In the genomic region with DNA sequence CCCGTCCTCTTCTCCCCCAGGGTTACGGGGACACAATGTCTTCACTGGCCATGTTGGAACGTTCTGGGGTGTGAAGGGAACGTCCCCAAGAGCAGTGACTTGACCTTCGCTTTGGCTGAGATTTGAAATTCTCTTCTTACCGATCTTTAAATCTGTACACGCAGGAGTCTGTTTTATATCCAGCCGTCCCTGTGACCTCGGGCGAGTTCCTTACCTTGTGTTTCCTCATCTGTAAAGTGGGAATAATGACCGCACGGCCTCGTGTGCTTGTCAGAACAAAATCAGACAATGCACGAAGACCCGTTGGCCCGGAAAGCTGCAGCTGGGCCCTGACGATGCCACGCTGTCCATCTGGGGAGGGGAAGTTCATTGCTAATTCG, we compare ENCODE assay signal across 13 cellular contexts.
DNase-seq lines count a peak whose midpoint lies in the region; ATAC-seq and TF ChIP-seq lines count a peak whose summit lies in the region.
"Had no signal": no experiment of that assay in that cellular context is flagged by ENCODE, and none has a peak within 500 bp of the region (broad histone marks: within the 10 kb centered on the region; RNA-seq: fewer than 3 reads in every experiment).

No MANE protein-coding gene starts in this region.

- no peak overlapping the region for H3K4me2 ChIP-seq in H9 (ENCODE audit: insufficient read depth, insufficient read length, low read length)
- no peak overlapping the region for H3K4me2 ChIP-seq in parathyroid adenoma (ENCODE audit: low read length)

- no peak overlapping the region for H3K4me3 Mint-ChIP-seq in H9
- no peak overlapping the region for H3K4me3 Mint-ChIP-seq in WTC11

- no peak overlapping the region for H2AK5ac ChIP-seq in H9 (ENCODE audit: insufficient read length, low read length)

- H3K9me3 Mint-ChIP-seq in H9 (no peaks in the 10 kb centered on the region), WTC11 (0 out of 2 replicates have a peak, but pooled peaks cover 4% of the 10 kb centered on the region)

- peaks cover 72 to 77% of the 10 kb centered on the region in 2 experiments for H3K4me1 Mint-ChIP-seq in H9
- H3K4me1 Mint-ChIP-seq in WTC11, result peaks cover 50% of the 10 kb centered on the region

- no peak overlapping the region for H2BK120ac ChIP-seq in H9 (ENCODE audit: low read depth, low read length, poor library complexity, severe bottlenecking)

- H2BK20ac ChIP-seq in H9 (ENCODE audit: low read depth, low read length, poor library complexity, severe bottlenecking), result no peak overlapping the region

- H3K9me3 ChIP-seq in H9 (ENCODE audit: control insufficient read depth, low read depth, low read length) (no peaks in the 10 kb centered on the region), lower lobe of right lung (no peaks in the 10 kb centered on the region), parathyroid adenoma (ENCODE audit: control insufficient read depth, low read length) (no peaks in the 10 kb centered on the region)
- H3K9me3 ChIP-seq: BE2C, MG63, SJSA1 had no signal

- H3K27ac ChIP-seq in H9 (ENCODE audit: insufficient read length, low read depth, low read length) (no peak overlapping the region), lower lobe of right lung (peak overlapping the region; percentile 46), parathyroid adenoma (peak overlapping the region; percentile 32)
- H3K27ac ChIP-seq: SJSA1 had no signal

- H3K27me3 Mint-ChIP-seq in H9 (ENCODE audit: low read depth) (peaks cover 6% of the 10 kb centered on the region), WTC11 (ENCODE audit: low read depth) (peaks cover 4% of the 10 kb centered on the region; the same call in 1 of the 2 replicates)

- H4K91ac ChIP-seq in H9 (ENCODE audit: insufficient read length, low read depth, low read length), result no peak overlapping the region

- H3K56ac ChIP-seq in H9 (ENCODE audit: insufficient read length, low read depth, low read length), result no peak overlapping the region

- intact Hi-C loops in lower lobe of right lung (cut with DNase I), result no loop called here

- H3K36me3 Mint-ChIP-seq in H9 (ENCODE audit: insufficient read depth in 1 of 3, low read depth in 3 of 3) (no peaks in the 10 kb centered on the region), WTC11 (no peaks in the 10 kb centered on the region)

- H2BK5ac ChIP-seq in H9 (ENCODE audit: insufficient read length, low read length), result no peak overlapping the region

- H3K27ac Mint-ChIP-seq in H9 (peak overlapping the region in 2 of 3 experiments; percentile 34 to 77; a peak in 3 of 7 replicates), WTC11 (peak overlapping the region; percentile 33; the same call in 1 of the 2 replicates)

- H2AFZ ChIP-seq in H9 (ENCODE audit: low read length) (no peak overlapping the region), parathyroid adenoma (no peak overlapping the region)

- no peak overlapping the region for H3K23ac ChIP-seq in H9 (ENCODE audit: insufficient read length, low read depth, low read length)

- H3K23me2 ChIP-seq in H9 (ENCODE audit: insufficient read length, low read depth, low read length, poor library complexity, severe bottlenecking), result no peaks in the 10 kb centered on the region

- POLR2A ChIA-PET in WTC11 (lab: Charles Lee), result no interaction called here

- no peak overlapping the region for H3K4ac ChIP-seq in H9 (ENCODE audit: low read depth, low read length)

- H3K4me1 ChIP-seq in H9 (ENCODE audit: insufficient read depth, low read length) (no peaks in the 10 kb centered on the region), lower lobe of right lung (peaks cover 3% of the 10 kb centered on the region), parathyroid adenoma (no peaks in the 10 kb centered on the region)
- H3K4me1 ChIP-seq: SJSA1 had no signal

- no peaks in the 10 kb centered on the region for H4K20me1 ChIP-seq in H9 (ENCODE audit: control insufficient read depth, insufficient read depth, insufficient read length)

- TF ChIP-seq CTCF in H9 (conservative IDR thresholded peaks at IDR 0.05) (no peak), WTC11 (IDR thresholded peaks at IDR 0.05) (no peak), lower lobe of right lung (IDR thresholded peaks at IDR 0.05) (no peak), parathyroid adenoma (IDR thresholded peaks at IDR 0.05) (no peak)

- H3K14ac ChIP-seq in H9 (ENCODE audit: insufficient read depth, low read length), result peak overlapping the region; percentile 59; the same call in 1 of the 2 replicates

- no peak overlapping the region for H3K9ac ChIP-seq in H9 (ENCODE audit: extremely low read depth, insufficient read length, low read length)
- H3K9ac ChIP-seq in parathyroid adenoma, result no peak overlapping the region

- no peak overlapping the region for H4K8ac ChIP-seq in H9 (replicated peaks; ENCODE audit: insufficient read length, low read depth, low read length)

- no peaks in the 10 kb centered on the region for H3K79me1 ChIP-seq in H9 (ENCODE audit: insufficient read depth, low read depth, low read length, poor library complexity, severe bottlenecking)

- ATAC-seq in WTC11, result no peak
- ATAC-seq in lower lobe of right lung, result no peak

- H3K36me3 ChIP-seq in lower lobe of right lung (no peaks in the 10 kb centered on the region), parathyroid adenoma (ENCODE audit: control insufficient read depth, insufficient read depth, low read length) (no peaks in the 10 kb centered on the region)
- H3K36me3 ChIP-seq: BE2C, MG63, SJSA1 had no signal

- no peak overlapping the region for H2BK15ac ChIP-seq in H9 (ENCODE audit: low read depth, low read length)

- H3K79me2 ChIP-seq in H9 (ENCODE audit: insufficient read depth, low read length) (no peaks in the 10 kb centered on the region), parathyroid adenoma (no peaks in the 10 kb centered on the region)

- no CpG with 5 or more reads among the region's 19 CpGs for WGBS in H9 (ENCODE audit: extremely low coverage, insufficient read length, low lambda C conversion rate)

- H2BK12ac ChIP-seq in H9 (ENCODE audit: insufficient read length, low read depth, low read length), result no peak overlapping the region

- DNase-seq in H9 (no peak), WTC11 (ENCODE audit: low spot score) (no peak), lower lobe of right lung (no peak), NCI-H82 (lab: John Stamatoyannopoulos, UW) (no peak), globus pallidus (ENCODE audit: low spot score) (no peak), HuH-7 (ENCODE audit: low spot score) (no peak)
- no peak for DNase-seq in stimulated activated CD4-positive, alpha-beta T cell treated with anti-CD3 and anti-CD28 coated beads, Interleukin-4, amount 100 ng/mL, for 1 hour
- DNase-seq: BE2C, NCI-H1694 treated with DMSO at 0.1 percent for 48 hours, RPMI8226 had no signal

- CTCF ChIA-PET in WTC11 (lab: Charles Lee), result interaction anchor here (0.9 to 1.5 kb wide), 6 partner anchors 15 to 247 kb away, joined by 3 to 11 read pairs (median 4); no protein-coding TSS in a partner anchor

- no peak overlapping the region for H3T11ph ChIP-seq in H9 (ENCODE audit: low read length)

- H3K4me3 ChIP-seq in lower lobe of right lung, result no peak overlapping the region
- H3K4me3 ChIP-seq in parathyroid adenoma (ENCODE audit: low read depth, low read length), result no peak overlapping the region
- H3K4me3 ChIP-seq: MG63, SJSA1 had no signal

- H3K18ac ChIP-seq in H9 (ENCODE audit: insufficient read length, low read depth, low read length), result peak overlapping the region; percentile 65

- H3K27me3 ChIP-seq in H9 (ENCODE audit: insufficient read depth, low read length) (no peaks in the 10 kb centered on the region), lower lobe of right lung (ENCODE audit: low read depth) (peaks cover 9% of the 10 kb centered on the region), parathyroid adenoma (ENCODE audit: control insufficient read depth, insufficient read depth, low read length) (no peaks in the 10 kb centered on the region)
- H3K27me3 ChIP-seq: BE2C had no signal

- H4K5ac ChIP-seq in H9 (ENCODE audit: insufficient read length, low read depth, low read length), result no peak overlapping the region

TF ChIP-seq in WTC11, 78 proteins besides CTCF, POLR2A, EP300 and RAD21:
- TF ChIP-seq FOXP1 (CRISPR knock-in tag; IDR thresholded peaks at IDR 0.05; ENCODE audit: borderline replicate concordance) (no peak), MXD4 (CRISPR knock-in tag; IDR thresholded peaks at IDR 0.05; ENCODE audit: borderline replicate concordance) (no peak), ZNF423 (CRISPR knock-in tag; IDR thresholded peaks at IDR 0.05) (no peak), TEAD1 (CRISPR knock-in tag; IDR thresholded peaks at IDR 0.05) (no peak)
- TF ChIP-seq, protein P1, sequence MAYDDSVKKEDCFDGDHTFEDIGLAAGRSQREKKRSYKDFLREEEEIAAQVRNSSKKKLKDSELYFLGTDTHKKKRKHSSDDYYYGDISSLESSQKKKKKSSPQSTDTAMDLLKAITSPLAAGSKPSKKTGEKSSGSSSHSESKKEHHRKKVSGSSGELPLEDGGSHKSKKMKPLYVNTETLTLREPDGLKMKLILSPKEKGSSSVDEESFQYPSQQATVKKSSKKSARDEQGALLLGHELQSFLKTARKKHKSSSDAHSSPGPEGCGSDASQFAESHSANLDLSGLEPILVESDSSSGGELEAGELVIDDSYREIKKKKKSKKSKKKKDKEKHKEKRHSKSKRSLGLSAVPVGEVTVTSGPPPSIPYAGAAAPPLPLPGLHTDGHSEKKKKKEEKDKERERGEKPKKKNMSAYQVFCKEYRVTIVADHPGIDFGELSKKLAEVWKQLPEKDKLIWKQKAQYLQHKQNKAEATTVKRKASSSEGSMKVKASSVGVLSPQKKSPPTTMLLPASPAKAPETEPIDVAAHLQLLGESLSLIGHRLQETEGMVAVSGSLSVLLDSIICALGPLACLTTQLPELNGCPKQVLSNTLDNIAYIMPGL (CRISPR knock-in tag; IDR thresholded peaks at IDR 0.05), result no peak
